33 cellular contexts compared by ENCODE assay signal in the genomic region with DNA sequence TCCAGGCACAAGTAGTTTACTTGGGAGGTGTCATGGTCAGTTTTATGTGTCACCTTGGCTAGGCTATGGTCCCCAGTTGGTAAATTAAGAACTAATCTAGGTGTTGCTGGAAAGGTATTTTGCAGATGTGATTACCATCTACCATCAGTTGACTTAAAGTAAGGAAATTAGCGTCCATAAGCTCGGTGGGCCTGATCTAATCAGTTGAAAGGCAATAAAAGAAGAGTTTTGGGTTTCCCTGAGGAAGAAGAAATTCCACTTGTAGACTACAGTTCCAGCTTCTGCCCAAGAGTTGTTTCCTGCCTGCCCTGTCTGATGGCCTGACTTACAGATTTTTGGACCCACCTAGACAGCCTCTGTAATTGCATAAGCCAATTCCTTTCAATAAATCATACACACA.
DNase-seq lines count a peak whose midpoint lies in the region; ATAC-seq, FAIRE-seq and TF ChIP-seq lines count a peak whose summit lies in the region.
"Had no signal": no experiment of that assay in that cellular context is flagged by ENCODE, and none has a peak within 500 bp of the region (broad histone marks: within the 10 kb centered on the region; RNA-seq: fewer than 3 reads in every experiment).

No MANE protein-coding gene starts in this region.

- TF ChIP-seq EP300 in K562 (IDR thresholded peaks at IDR 0.05; ENCODE audit: low read length), result no peak

- H3K27ac Mint-ChIP-seq in nephron, result peak overlapping the region in 2 of 3 experiments; percentile 60 to 65
- H3K27ac Mint-ChIP-seq: B cell; CD14-positive monocyte; CD4-positive, alpha-beta memory T cell; CD4-positive, alpha-beta T cell; CD4-positive, CD25-positive, alpha-beta regulatory T cell; CD8-positive, alpha-beta memory T cell; CD8-positive, alpha-beta T cell had no signal

- TF ChIP-seq RAD21 in K562 (CRISPR knock-in tag; conservative IDR thresholded peaks at IDR 0.05 in 1 of 2, IDR thresholded peaks at IDR 0.05 in 1 of 2), result no peak

- WGBS in K562 (ENCODE audit: insufficient coverage, low coverage, missing lambda C conversion rate), result 17% methylated on average over 2 of the region's 2 CpGs

- POLR2A ChIA-PET in HEK293 (lab: Yijun Ruan, JAX), result no interaction called here
- POLR2A ChIA-PET in K562 (lab: Yijun Ruan, JAX), result interaction anchor here (0.6 to 1.5 kb wide), 3 partner anchors 10 to 1164 kb away, joined by 3 to 4 read pairs (median 3); no protein-coding TSS in a partner anchor

- no peak overlapping the region for H3K4me3 ChIP-seq in HEK293 (ENCODE audit: low read depth, low read length)
- no peak overlapping the region for H3K4me3 ChIP-seq in K562
- H3K4me3 ChIP-seq: A549; BLaER1; BLaER1 treated with 17β-estradiol and CSF1 and Interleukin-3, amounts not matched to agents 10 nM and 100 nM had no signal

- H3K4me1 ChIP-seq in HEK293 (ENCODE audit: control insufficient read depth, insufficient read depth, low read length) (no peaks in the 10 kb centered on the region), K562 (replicated peaks in 1 of 2; ENCODE audit: control insufficient read depth in 2 of 2, insufficient read depth in 2 of 2, low read length in 2 of 2) (no peaks in the 10 kb centered on the region)
- H3K4me1 ChIP-seq: A549, BE2C, Caco-2 had no signal

- H3K27me3 ChIP-seq in K562 (ENCODE audit: control insufficient read depth in 2 of 2, insufficient read depth in 2 of 2, low read length in 2 of 2), result no peaks in the 10 kb centered on the region
- H3K27me3 ChIP-seq: BE2C; BLaER1; BLaER1 treated with 17β-estradiol and CSF1 and Interleukin-3, amounts not matched to agents 10 nM and 100 nM had no signal

- no peak overlapping the region for H2AFZ ChIP-seq in K562 (ENCODE audit: low read depth, low read length)

- peaks cover 37% of the 10 kb centered on the region for H3K4me1 Mint-ChIP-seq in nephron
- H3K4me1 Mint-ChIP-seq: CD8-positive, alpha-beta memory T cell had no signal

- no peak overlapping the region for H3K9ac ChIP-seq in K562 (ENCODE audit: insufficient read depth in 1 of 2, low read depth in 2 of 2, low read length in 2 of 2)
- H3K9ac ChIP-seq: BLaER1; BLaER1 treated with 17β-estradiol and CSF1 and Interleukin-3, amounts not matched to agents 10 nM and 100 nM had no signal

- DNase-seq in K562 (ENCODE audit: extremely low read depth in 1 of 4, low spot score in 3 of 4), result no peak
- DNase-seq in DMS79 treated with DMSO at 0.1 percent for 48 hours (lab: John Stamatoyannopoulos, UW), result no peak
- DNase-seq in stimulated activated CD4-positive, alpha-beta T cell treated with anti-CD3 and anti-CD28 coated beads, Interleukin-2, amount 100 ng/mL, for 48 hours, result no peak
- DNase-seq: 8988T; ACHN; AML-193; BE2C; C1 segment of cervical spinal cord; Caco-2; Calu3; CD4-positive, alpha-beta memory T cell; CD4-positive, alpha-beta T cell; CD4-positive, CD25-positive, alpha-beta regulatory T cell; CD8-positive, alpha-beta memory T cell; CD8-positive, alpha-beta T cell; COR-L47; DMS 273 treated with DMSO at 0.1 percent for 48 hours; DMS153; DMS53; DMS79; DND-41; EL had no signal

- no peaks in the 10 kb centered on the region for H3K27me3 Mint-ChIP-seq in nephron (ENCODE audit: low read depth)
- H3K27me3 Mint-ChIP-seq: CD4-positive, alpha-beta T cell had no signal

- H3K9me3 ChIP-seq in HEK293 (ENCODE audit: control insufficient read depth, insufficient read depth, low read depth, low read length) (no peaks in the 10 kb centered on the region), K562 (replicated peaks; ENCODE audit: control insufficient read depth, insufficient read depth, low read depth, low read length) (0 out of 2 replicates have a peak, but pooled peaks cover 3% of the 10 kb centered on the region)
- H3K9me3 ChIP-seq: BE2C had no signal

- intact Hi-C loops in K562 (cut with micrococcal nuclease), result no loop called here

- no peak for FAIRE-seq in K562 (lab: Jason Lieb, UNC)
- FAIRE-seq: D721Med had no signal

- no peaks in the 10 kb centered on the region for H3K79me2 ChIP-seq in K562 (ENCODE audit: control insufficient read depth, insufficient read depth, low read length)

- H3K27ac ChIP-seq in HEK293 (ENCODE audit: extremely low read depth, low read depth, low read length) (no peak overlapping the region), K562 (ENCODE audit: extremely low read depth, low read depth, low read length) (no peak overlapping the region)
- H3K27ac ChIP-seq: 22Rv1; A549; BLaER1; BLaER1 treated with 17β-estradiol and CSF1 and Interleukin-3, amounts not matched to agents 10 nM and 100 nM; C4-2B had no signal

- no peaks in the 10 kb centered on the region for H3K9me1 ChIP-seq in K562 (ENCODE audit: control insufficient read depth, insufficient read depth, low read length)

- no peak for TF ChIP-seq CTCF in HEK293 (tag by site-specific recombination; IDR thresholded peaks at IDR 0.05)
- no peak for TF ChIP-seq CTCF in K562 (IDR thresholded peaks at IDR 0.05 in 2 of 3, conservative IDR thresholded peaks at IDR 0.05 in 1 of 3; ENCODE audit: insufficient read depth in 2 of 3, low read depth in 1 of 3, low read length in 3 of 3)
- no peak for TF ChIP-seq CTCF in nephron (IDR thresholded peaks at IDR 0.05; ENCODE audit: unreplicated experiment in 3 of 3)

- no TSS peak for BruUV-seq in K562 (replicated peaks; lab: Mats Ljungman, UMichigan)

- in situ Hi-C loops in K562 (cut with MboI), result no loop called here

- peaks cover 48% of the 10 kb centered on the region for H3K9me3 Mint-ChIP-seq in nephron

- H3K4me2 ChIP-seq in K562 (ENCODE audit: insufficient read depth, low read length), result no peak overlapping the region
- H3K4me2 ChIP-seq: A549; BLaER1; BLaER1 treated with 17β-estradiol and CSF1 and Interleukin-3, amounts not matched to agents 10 nM and 100 nM had no signal

- TF ChIP-seq POLR2A in K562 (conservative IDR thresholded peaks at IDR 0.05), result no peak

- no peaks in the 10 kb centered on the region for H3K36me3 ChIP-seq in HEK293 (ENCODE audit: control insufficient read depth in 2 of 2, insufficient read depth in 1 of 2, low read length in 2 of 2)
- no peaks in the 10 kb centered on the region for H3K36me3 ChIP-seq in K562 (ENCODE audit: control insufficient read depth, insufficient read depth, low read length)
- H3K36me3 ChIP-seq: BE2C, BLaER1 had no signal

- ATAC-seq in K562, result no peak
- no peak for ATAC-seq in GM21619 (IDR thresholded peaks at IDR 0.05; ENCODE audit: unreplicated experiment)
- ATAC-seq: A549; CD8-positive, alpha-beta T cell had no signal

- CTCF ChIA-PET in HEK293 (lab: Yijun Ruan, JAX), result no interaction called here
- CTCF ChIA-PET in K562 (lab: Yijun Ruan, JAX; ENCODE audit: low intra/inter-chr PET ratio), result no interaction called here

- H4K20me1 ChIP-seq in K562 (replicated peaks; ENCODE audit: control insufficient read depth, insufficient read depth, low read length), result no peaks in the 10 kb centered on the region
- H4K20me1 ChIP-seq: BLaER1; BLaER1 treated with 17β-estradiol and CSF1 and Interleukin-3, amounts not matched to agents 10 nM and 100 nM had no signal

- no peak overlapping the region for H3K4me3 Mint-ChIP-seq in nephron
- H3K4me3 Mint-ChIP-seq: B cell; CD14-positive monocyte; CD4-positive, alpha-beta memory T cell; CD4-positive, alpha-beta T cell; CD4-positive, CD25-positive, alpha-beta regulatory T cell; CD8-positive, alpha-beta memory T cell; CD8-positive, alpha-beta T cell had no signal

- H3K36me3 Mint-ChIP-seq in nephron (ENCODE audit: low read depth), result peaks cover 29% of the 10 kb centered on the region
- H3K36me3 Mint-ChIP-seq: CD4-positive, CD25-positive, alpha-beta regulatory T cell; CD8-positive, alpha-beta memory T cell; CD8-positive, alpha-beta T cell had no signal

TF ChIP-seq in HEK293, 187 proteins besides CTCF, POLR2A, EP300 and RAD21:
- TF ChIP-seq ZNF549 (tag by site-specific recombination; IDR thresholded peaks at IDR 0.05) (no peak), ZNF10 (tag by site-specific recombination; IDR thresholded peaks at IDR 0.05) (peak; percentile 85), ZNF48 (tag by site-specific recombination; IDR thresholded peaks at IDR 0.05) (no peak)

TF ChIP-seq in K562, 482 proteins besides CTCF, POLR2A, EP300 and RAD21 (continues in another document):
- peak; percentile 87 for TF ChIP-seq ZNF134 (CRISPR knock-in tag; conservative IDR thresholded peaks at IDR 0.05)
- TF ChIP-seq ZNF436 (CRISPR knock-in tag; IDR thresholded peaks at IDR 0.05), result no peak
- TF ChIP-seq, protein P1, sequence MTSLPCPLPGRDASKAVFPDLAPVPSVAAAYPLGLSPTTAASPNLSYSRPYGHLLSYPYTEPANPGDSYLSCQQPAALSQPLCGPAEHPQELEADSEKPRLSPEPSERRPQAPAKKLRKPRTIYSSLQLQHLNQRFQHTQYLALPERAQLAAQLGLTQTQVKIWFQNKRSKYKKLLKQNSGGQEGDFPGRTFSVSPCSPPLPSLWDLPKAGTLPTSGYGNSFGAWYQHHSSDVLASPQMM (CRISPR knock-in tag; IDR thresholded peaks at IDR 0.05), result no peak
- TF ChIP-seq HCFC1 (IDR thresholded peaks at IDR 0.05; ENCODE audit: low read depth, low read length), result no peak
- TF ChIP-seq, protein P2, sequence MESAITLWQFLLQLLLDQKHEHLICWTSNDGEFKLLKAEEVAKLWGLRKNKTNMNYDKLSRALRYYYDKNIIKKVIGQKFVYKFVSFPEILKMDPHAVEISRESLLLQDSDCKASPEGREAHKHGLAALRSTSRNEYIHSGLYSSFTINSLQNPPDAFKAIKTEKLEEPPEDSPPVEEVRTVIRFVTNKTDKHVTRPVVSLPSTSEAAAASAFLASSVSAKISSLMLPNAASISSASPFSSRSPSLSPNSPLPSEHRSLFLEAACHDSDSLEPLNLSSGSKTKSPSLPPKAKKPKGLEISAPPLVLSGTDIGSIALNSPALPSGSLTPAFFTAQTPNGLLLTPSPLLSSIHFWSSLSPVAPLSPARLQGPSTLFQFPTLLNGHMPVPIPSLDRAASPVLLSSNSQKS (CRISPR knock-in tag; IDR thresholded peaks at IDR 0.05), result no peak
- no peak for TF ChIP-seq ZNF830 (CRISPR knock-in tag; IDR thresholded peaks at IDR 0.05)
- no peak for TF ChIP-seq NFATC3 (IDR thresholded peaks at IDR 0.05)
- TF ChIP-seq RBM25 (IDR thresholded peaks at IDR 0.05; ENCODE audit: low read depth, low read length, severe bottlenecking), result peak; percentile 43
- no peak for TF ChIP-seq ZC3H8 (IDR thresholded peaks at IDR 0.05)
- TF ChIP-seq ESRRB (CRISPR knock-in tag; IDR thresholded peaks at IDR 0.05; ENCODE audit: borderline replicate concordance), result no peak
